8 cellular contexts compared by ENCODE assay signal in genomic region chr20:59938696-59939051, GRCh38. TPM values are rescaled to one million over a fixed set of nuclear protein-coding genes. Genes with fewer than 3 reads are reported as not detected.
DNase-seq lines count a peak whose midpoint lies in the region; ATAC-seq and TF ChIP-seq lines count a peak whose summit lies in the region.

No MANE protein-coding gene starts in this region.

- ATAC-seq in GM18870 (IDR thresholded peaks at IDR 0.05; ENCODE audit: unreplicated experiment) (no peak), GM18858 (IDR thresholded peaks at IDR 0.05; ENCODE audit: unreplicated experiment) (no peak), HG03571 (IDR thresholded peaks at IDR 0.05; ENCODE audit: unreplicated experiment) (no peak)

- DNase-seq in EL (peak; percentile 41), RPMI7951 (ENCODE audit: low read depth) (peak; percentile 51), epithelial cell of prostate (ENCODE audit: low read depth, low spot score) (no peak), prostate gland (ENCODE audit: low spot score) (no peak), posterior vena cava (ENCODE audit: low spot score) (no peak)

- intact Hi-C loops in prostate gland (cut with DNase I) (no loop called here), posterior vena cava (cut with DNase I) (no loop called here)

- H3K9me3 ChIP-seq in prostate gland: no peaks in the 10 kb centered on the region

- H3K4me3 ChIP-seq in prostate gland: peak overlapping the region in 1 of 2 donors; percentile 78

- peaks cover 24% of the 10 kb centered on the region for H3K4me1 ChIP-seq in prostate gland (replicated peaks)

- H3K27me3 ChIP-seq in prostate gland (replicated peaks; ENCODE audit: insufficient read depth): no peaks in the 10 kb centered on the region

- H3K36me3 ChIP-seq in prostate gland: no peaks in the 10 kb centered on the region

- no peak for TF ChIP-seq CTCF in prostate gland (IDR thresholded peaks at IDR 0.05)

- TF ChIP-seq POLR2A in prostate gland (IDR thresholded peaks at IDR 0.05): no peak

- peak overlapping the region; percentile 90 for H3K27ac ChIP-seq in epithelial cell of prostate
- peak overlapping the region; percentile 9 to 96 for H3K27ac ChIP-seq in prostate gland

- WGBS in prostate gland: 71% methylated on average over 7 of the region's 7 CpGs

RNA-seq across cellular contexts. Expression of gene PPP1R3D, which starts 1.4 kb away (rescaled TPM):
- 6.4 and 7.1 TPM in 2 replicates for total RNA-seq in RPMI7951 (2014; rRNA removed; shearing (Covaris generic))
- 10 to 100 TPM; 16.0 to 16.6 TPM for total RNA-seq in prostate gland
- 1 to 10 TPM; 7.2 to 9.2 TPM for total RNA-seq in posterior vena cava

RNA-seq across cellular contexts. Expression of gene FAM217B, which starts 1.5 kb away (rescaled TPM):
- 9.0 and 12.6 TPM in 2 replicates for total RNA-seq in RPMI7951 (2014; rRNA removed; shearing (Covaris generic))
- total RNA-seq in prostate gland (10 to 100 TPM; 13.7 to 18.2 TPM), posterior vena cava (10 to 100 TPM in 1 of 2 donors, 1 to 10 TPM in 1; 8.2 to 11.2 TPM)

RNA-seq across cellular contexts. Expression of gene SYCP2, which starts 5.2 kb away (rescaled TPM):
- total RNA-seq in RPMI7951 (2014; rRNA removed; shearing (Covaris generic)): 6.2 and 10.1 TPM in 2 replicates
- 10 to 100 TPM in 1 of 2 donors, 1 to 10 TPM in 1; 4.8 to 10.6 TPM for total RNA-seq in prostate gland
- total RNA-seq in posterior vena cava: 1 to 10 TPM in 1 of 2 donors, under 1 TPM in 1; 0.97 to 3.1 TPM

RNA-seq across cellular contexts. Expression of gene CDH26, which starts 19.5 kb away (rescaled TPM):
- total RNA-seq in RPMI7951 (2014; rRNA removed; shearing (Covaris generic)): not detected in 2 replicates
- total RNA-seq in prostate gland: 10 to 100 TPM; 11.0 to 30.6 TPM
- 1 to 10 TPM in 1 of 2 donors, under 1 TPM in 1; 0.52 to 2.1 TPM for total RNA-seq in posterior vena cava

Comparison
In these comparisons a context has a peak if more than half of its experiments do, and no peak if none do; other contexts are left out.
1. DNase-seq: peak in EL (single experiment) and RPMI7951 (single experiment); none in epithelial cell of prostate (single experiment), prostate gland (single experiment) and posterior vena cava (single experiment).